ENCODE assay signal across 1 cellular context in the genomic region with DNA sequence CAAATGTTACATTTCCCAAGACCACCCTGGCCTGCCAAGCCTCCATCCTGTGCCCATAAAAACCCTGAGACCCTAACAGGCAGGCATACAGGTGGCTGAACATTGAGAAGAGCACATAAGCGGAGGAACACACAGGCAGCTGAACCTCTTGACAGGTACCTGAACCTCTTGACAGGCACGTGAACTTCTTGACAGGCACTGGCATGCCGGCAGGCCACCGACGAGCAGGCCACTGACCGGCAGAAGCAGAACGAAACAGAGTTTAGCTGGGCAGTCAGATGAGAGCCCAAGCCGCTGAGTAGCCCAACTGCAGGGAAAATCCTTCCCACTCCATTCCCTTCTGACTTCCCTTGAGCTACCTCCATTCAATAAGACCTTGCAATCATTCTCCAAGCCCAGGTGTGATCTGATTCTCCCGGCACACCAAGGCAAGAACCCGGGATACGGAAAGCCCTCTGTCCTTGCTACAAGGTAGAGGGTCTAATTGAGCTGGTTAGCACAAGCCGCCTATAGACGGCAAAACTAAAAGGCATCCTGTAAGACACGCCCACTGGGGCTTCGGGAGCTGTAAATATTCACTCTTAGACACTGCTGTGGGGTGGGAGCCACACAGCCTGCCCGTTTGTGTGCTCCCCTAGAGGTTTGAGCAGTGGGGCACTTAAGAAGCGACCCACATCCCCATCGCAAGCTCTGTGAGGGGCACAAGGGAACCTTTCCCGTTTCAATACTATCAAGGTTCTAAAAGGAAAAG.
TF ChIP-seq lines count a peak whose summit lies in the region.

No MANE protein-coding gene starts in this region.

TF ChIP-seq in GM12878, 131 proteins besides CTCF, POLR2A, EP300 and RAD21 (continued from another document):
- TF ChIP-seq, protein P1, sequence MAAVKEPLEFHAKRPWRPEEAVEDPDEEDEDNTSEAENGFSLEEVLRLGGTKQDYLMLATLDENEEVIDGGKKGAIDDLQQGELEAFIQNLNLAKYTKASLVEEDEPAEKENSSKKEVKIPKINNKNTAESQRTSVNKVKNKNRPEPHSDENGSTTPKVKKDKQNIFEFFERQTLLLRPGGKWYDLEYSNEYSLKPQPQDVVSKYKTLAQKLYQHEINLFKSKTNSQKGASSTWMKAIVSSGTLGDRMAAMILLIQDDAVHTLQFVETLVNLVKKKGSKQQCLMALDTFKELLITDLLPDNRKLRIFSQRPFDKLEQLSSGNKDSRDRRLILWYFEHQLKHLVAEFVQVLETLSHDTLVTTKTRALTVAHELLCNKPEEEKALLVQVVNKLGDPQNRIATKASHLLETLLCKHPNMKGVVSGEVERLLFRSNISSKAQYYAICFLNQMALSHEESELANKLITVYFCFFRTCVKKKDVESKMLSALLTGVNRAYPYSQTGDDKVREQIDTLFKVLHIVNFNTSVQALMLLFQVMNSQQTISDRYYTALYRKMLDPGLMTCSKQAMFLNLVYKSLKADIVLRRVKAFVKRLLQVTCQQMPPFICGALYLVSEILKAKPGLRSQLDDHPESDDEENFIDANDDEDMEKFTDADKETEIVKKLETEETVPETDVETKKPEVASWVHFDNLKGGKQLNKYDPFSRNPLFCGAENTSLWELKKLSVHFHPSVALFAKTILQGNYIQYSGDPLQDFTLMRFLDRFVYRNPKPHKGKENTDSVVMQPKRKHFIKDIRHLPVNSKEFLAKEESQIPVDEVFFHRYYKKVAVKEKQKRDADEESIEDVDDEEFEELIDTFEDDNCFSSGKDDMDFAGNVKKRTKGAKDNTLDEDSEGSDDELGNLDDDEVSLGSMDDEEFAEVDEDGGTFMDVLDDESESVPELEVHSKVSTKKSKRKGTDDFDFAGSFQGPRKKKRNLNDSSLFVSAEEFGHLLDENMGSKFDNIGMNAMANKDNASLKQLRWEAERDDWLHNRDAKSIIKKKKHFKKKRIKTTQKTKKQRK (IDR thresholded peaks at IDR 0.05; ENCODE audit: low read depth, low read length): no peak
- TF ChIP-seq HDGF (IDR thresholded peaks at IDR 0.05): no peak
- no peak for TF ChIP-seq EGR1 (IDR thresholded peaks at IDR 0.05; ENCODE audit: borderline replicate concordance in 1 of 2, low read depth in 2 of 2, low read length in 2 of 2)
